ENCODE assay signal across 21 cellular contexts in genomic region chr17:27563532-27563931, GRCh38.
DNase-seq lines count a peak whose midpoint lies in the region; ATAC-seq and TF ChIP-seq lines count a peak whose summit lies in the region.
"Had no signal": no experiment of that assay in that cellular context is flagged by ENCODE, and none has a peak within 500 bp of the region (broad histone marks: within the 10 kb centered on the region; RNA-seq: fewer than 3 reads in every experiment).

No MANE protein-coding gene starts in this region.

- H3K4me3 Mint-ChIP-seq in stimulated activated naive CD8-positive, alpha-beta T cell treated with anti-CD3 and anti-CD28 coated beads, Interleukin-15, amount 100 ng/mL, for 72 hours, result no peak overlapping the region
- H3K4me3 Mint-ChIP-seq in activated T-helper 1 cell treated with anti-CD3 and anti-CD28 coated beads, Interleukin-12 subunit alpha, Interleukin-12 subunit beta, Interleukin-2, Interleukin-4 antibody, amounts not matched to agents 30 ng/mL and 10 ng/mL and 1 ng/mL, durations not matched to agents 14 hours and 24 hours and 36 hours, result peak overlapping the region; percentile 19
- H3K4me3 Mint-ChIP-seq in natural killer cell treated with Interleukin-12 subunit alpha and Interleukin-12 subunit beta and Interleukin-15 and Interleukin-18, amount 100 ng/mL, for 72 hours, result peak overlapping the region; percentile 17
- H3K4me3 Mint-ChIP-seq: activated T-helper 17 cell treated with anti-CD3 and anti-CD28 coated beads, Interleukin-2, amount 50 U/mL, for 72 hours; neural progenitor cell; stimulated activated naive B cell treated with anti-CD40 and anti-IgM and Interleukin-4, amounts not matched to agents 10 μg/mL and 1 μg/mL and 100 μg/mL, for 72 hours had no signal

- no peak overlapping the region for H3K27ac Mint-ChIP-seq in stimulated activated naive CD8-positive, alpha-beta T cell treated with anti-CD3 and anti-CD28 coated beads, Interleukin-15, amount 100 ng/mL, for 72 hours
- H3K27ac Mint-ChIP-seq in activated T-helper 1 cell treated with anti-CD3 and anti-CD28 coated beads, Interleukin-12 subunit alpha, Interleukin-12 subunit beta, Interleukin-2, Interleukin-4 antibody, amounts not matched to agents 30 ng/mL and 10 ng/mL and 1 ng/mL, durations not matched to agents 14 hours and 24 hours and 36 hours, result peak overlapping the region; percentile 80
- peak overlapping the region; percentile 43 to 75 for H3K27ac Mint-ChIP-seq in natural killer cell treated with Interleukin-12 subunit alpha and Interleukin-12 subunit beta and Interleukin-15 and Interleukin-18, amount 100 ng/mL, for 72 hours
- H3K27ac Mint-ChIP-seq: activated T-helper 17 cell treated with anti-CD3 and anti-CD28 coated beads, Interleukin-2, amount 50 U/mL, for 72 hours; stimulated activated naive B cell treated with anti-CD40 and anti-IgM and Interleukin-4, amounts not matched to agents 10 μg/mL and 1 μg/mL and 100 μg/mL, for 72 hours had no signal

- H3K9me3 ChIP-seq in breast epithelium, result no peaks in the 10 kb centered on the region
- H3K9me3 ChIP-seq: SK-N-SH had no signal

- peak; percentile 33 for ATAC-seq in stimulated activated naive CD8-positive, alpha-beta T cell treated with anti-CD3 and anti-CD28 coated beads, Interleukin-15, amount 100 ng/mL, for 72 hours
- ATAC-seq in stimulated activated naive CD8-positive, alpha-beta T cell treated with anti-CD3 and anti-CD28 coated beads, Interleukin-15, Interleukin-2, amounts not matched to agents 100 U/mL and 50 U/mL, for 24 hours, result no peak
- ATAC-seq in natural killer cell treated with Interleukin-12 subunit alpha and Interleukin-12 subunit beta and Interleukin-15 and Interleukin-18, amount 100 ng/mL, for 72 hours, result peak; percentile 25 to 55
- ATAC-seq: activated T-helper 17 cell treated with anti-CD3 and anti-CD28 coated beads, Interleukin-2, amount 50 U/mL, for 72 hours; K562; stimulated activated naive B cell treated with anti-CD40 and anti-IgM and Interleukin-4, amounts not matched to agents 10 μg/mL and 1 μg/mL and 100 μg/mL, for 72 hours had no signal

- no peak for TF ChIP-seq POLR2A in breast epithelium (IDR thresholded peaks at IDR 0.05)

- no peak for TF ChIP-seq CTCF in breast epithelium (IDR thresholded peaks at IDR 0.05)

- peaks cover 47% of the 10 kb centered on the region for H3K36me3 Mint-ChIP-seq in activated T-helper 1 cell treated with anti-CD3 and anti-CD28 coated beads, Interleukin-12 subunit alpha, Interleukin-12 subunit beta, Interleukin-2, Interleukin-4 antibody, amounts not matched to agents 30 ng/mL and 10 ng/mL and 1 ng/mL, durations not matched to agents 14 hours and 24 hours and 36 hours (ENCODE audit: low read depth)
- peaks cover 5% of the 10 kb centered on the region for H3K36me3 Mint-ChIP-seq in natural killer cell treated with Interleukin-12 subunit alpha and Interleukin-12 subunit beta and Interleukin-15 and Interleukin-18, amount 100 ng/mL, for 72 hours

- H3K36me3 ChIP-seq in breast epithelium, result no peaks in the 10 kb centered on the region
- H3K36me3 ChIP-seq: neural progenitor cell had no signal

- no peaks in the 10 kb centered on the region for H3K27me3 Mint-ChIP-seq in stimulated activated naive CD8-positive, alpha-beta T cell treated with anti-CD3 and anti-CD28 coated beads, Interleukin-15, amount 100 ng/mL, for 72 hours
- H3K27me3 Mint-ChIP-seq in activated T-helper 1 cell treated with anti-CD3 and anti-CD28 coated beads, Interleukin-12 subunit alpha, Interleukin-12 subunit beta, Interleukin-2, Interleukin-4 antibody, amounts not matched to agents 30 ng/mL and 10 ng/mL and 1 ng/mL, durations not matched to agents 14 hours and 24 hours and 36 hours (ENCODE audit: insufficient read depth), result no peaks in the 10 kb centered on the region
- H3K27me3 Mint-ChIP-seq in natural killer cell treated with Interleukin-12 subunit alpha and Interleukin-12 subunit beta and Interleukin-15 and Interleukin-18, amount 100 ng/mL, for 72 hours, result no peaks in the 10 kb centered on the region
- H3K27me3 Mint-ChIP-seq: activated T-helper 17 cell treated with anti-CD3 and anti-CD28 coated beads, Interleukin-2, amount 50 U/mL, for 72 hours; stimulated activated naive B cell treated with anti-CD40 and anti-IgM and Interleukin-4, amounts not matched to agents 10 μg/mL and 1 μg/mL and 100 μg/mL, for 72 hours had no signal

- H3K4me3 ChIP-seq in breast epithelium, result no peak overlapping the region
- H3K4me3 ChIP-seq: hepatocyte, K562, neural progenitor cell had no signal

- no peaks in the 10 kb centered on the region for H3K27me3 ChIP-seq in breast epithelium
- H3K27me3 ChIP-seq: hepatocyte, neural progenitor cell had no signal

- H3K27ac ChIP-seq in breast epithelium, result peak overlapping the region in 1 of 2 donors; percentile 74
- H3K27ac ChIP-seq: hepatocyte, HL-60, neural progenitor cell had no signal

- intact Hi-C loops in activated T-helper 1 cell treated with anti-CD3 and anti-CD28 coated beads, Interleukin-12 subunit alpha, Interleukin-12 subunit beta, Interleukin-2, Interleukin-4 antibody, amounts not matched to agents 30 ng/mL and 10 ng/mL and 1 ng/mL, durations not matched to agents 14 hours and 24 hours and 36 hours (cut with micrococcal nuclease), result no loop called here
- intact Hi-C loops in breast epithelium (cut with DNase I; ENCODE audit: low total_unique reads), result no loop called here

- H3K4me1 ChIP-seq in breast epithelium, result peaks cover 0 to 9% of the 10 kb centered on the region in 2 donors
- H3K4me1 ChIP-seq: neural progenitor cell had no signal

- H3K4me1 Mint-ChIP-seq in stimulated activated naive CD8-positive, alpha-beta T cell treated with anti-CD3 and anti-CD28 coated beads, Interleukin-15, amount 100 ng/mL, for 72 hours, result peaks cover 70% of the 10 kb centered on the region
- H3K4me1 Mint-ChIP-seq in activated T-helper 1 cell treated with anti-CD3 and anti-CD28 coated beads, Interleukin-12 subunit alpha, Interleukin-12 subunit beta, Interleukin-2, Interleukin-4 antibody, amounts not matched to agents 30 ng/mL and 10 ng/mL and 1 ng/mL, durations not matched to agents 14 hours and 24 hours and 36 hours (ENCODE audit: low read depth), result peaks cover 77% of the 10 kb centered on the region
- H3K4me1 Mint-ChIP-seq in natural killer cell treated with Interleukin-12 subunit alpha and Interleukin-12 subunit beta and Interleukin-15 and Interleukin-18, amount 100 ng/mL, for 72 hours (ENCODE audit: low read depth in 2 of 2), result peaks cover 43 to 47% of the 10 kb centered on the region in 2 donors

- peaks cover 0 to 4% of the 10 kb centered on the region in 2 donors for H3K9me3 Mint-ChIP-seq in stimulated activated naive CD8-positive, alpha-beta T cell treated with anti-CD3 and anti-CD28 coated beads, Interleukin-15, amount 100 ng/mL, for 72 hours
- H3K9me3 Mint-ChIP-seq in activated T-helper 1 cell treated with anti-CD3 and anti-CD28 coated beads, Interleukin-12 subunit alpha, Interleukin-12 subunit beta, Interleukin-2, Interleukin-4 antibody, amounts not matched to agents 30 ng/mL and 10 ng/mL and 1 ng/mL, durations not matched to agents 14 hours and 24 hours and 36 hours, result peaks cover 6% of the 10 kb centered on the region
- no peaks in the 10 kb centered on the region for H3K9me3 Mint-ChIP-seq in natural killer cell treated with Interleukin-12 subunit alpha and Interleukin-12 subunit beta and Interleukin-15 and Interleukin-18, amount 100 ng/mL, for 72 hours
- H3K9me3 Mint-ChIP-seq: activated T-helper 17 cell treated with anti-CD3 and anti-CD28 coated beads, Interleukin-2, amount 50 U/mL, for 72 hours; neural progenitor cell had no signal

- no peak for DNase-seq in stimulated activated naive CD8-positive, alpha-beta T cell treated with anti-CD3 and anti-CD28 coated beads, Interleukin-15, amount 100 ng/mL, for 72 hours
- DNase-seq in stimulated activated naive CD8-positive, alpha-beta T cell treated with anti-CD3 and anti-CD28 coated beads, Interleukin-15, Interleukin-2, amounts not matched to agents 100 U/mL and 50 U/mL, for 24 hours, result no peak
- no peak for DNase-seq in activated T-helper 1 cell treated with anti-CD3 and anti-CD28 coated beads, Interleukin-12 subunit alpha, Interleukin-12 subunit beta, Interleukin-2, Interleukin-4 antibody, amounts not matched to agents 30 ng/mL and 10 ng/mL and 1 ng/mL, durations not matched to agents 14 hours and 24 hours and 36 hours (ENCODE audit: low spot score)
- no peak for DNase-seq in natural killer cell treated with Interleukin-12 subunit alpha and Interleukin-12 subunit beta and Interleukin-15 and Interleukin-18, amount 100 ng/mL, for 72 hours (ENCODE audit: low spot score)
- no peak for DNase-seq in stimulated activated CD4-positive, alpha-beta T cell treated with anti-CD3 and anti-CD28 coated beads, Interleukin-4, amount 100 ng/mL, for 24 hours
- DNase-seq in breast epithelium (ENCODE audit: low spot score in 2 of 2) (no peak), NCI-H2029 (lab: John Stamatoyannopoulos, UW) (no peak)
- DNase-seq: activated CD4-positive, alpha-beta T cell treated with anti-CD3 and anti-CD28 coated beads, Interleukin-2, amount 50 U/mL, for 1 hour; anterior cingulate cortex; Calu3; islet precursor cell; NCI-H2029 treated with DMSO at 0.1 percent for 48 hours; NCI-H446 treated with DMSO at 0.1 percent for 48 hours; NK-92 treated with Interleukin-12 subunit alpha and Interleukin-12 subunit beta, amount 100 ng/mL, for 24 hours; SK-N-SH; stimulated activated naive B cell treated with anti-CD40 and anti-IgM and Interleukin-4, amounts not matched to agents 10 μg/mL and 1 μg/mL and 100 μg/mL, for 72 hours had no signal

Comparison
In these comparisons a context has a peak if more than half of its experiments do, and no peak if none do; other contexts are left out.
1. H3K27ac Mint-ChIP-seq: peak in activated T-helper 1 cell treated with anti-CD3 and anti-CD28 coated beads, Interleukin-12 subunit alpha, Interleukin-12 subunit beta, Interleukin-2, Interleukin-4 antibody, amounts not matched to agents 30 ng/mL and 10 ng/mL and 1 ng/mL, durations not matched to agents 14 hours and 24 hours and 36 hours (single experiment) and natural killer cell treated with Interleukin-12 subunit alpha and Interleukin-12 subunit beta and Interleukin-15 and Interleukin-18, amount 100 ng/mL, for 72 hours (2 of 2); none in stimulated activated naive CD8-positive, alpha-beta T cell treated with anti-CD3 and anti-CD28 coated beads, Interleukin-15, amount 100 ng/mL, for 72 hours (0 of 2).
2. H3K4me3 Mint-ChIP-seq: peak in activated T-helper 1 cell treated with anti-CD3 and anti-CD28 coated beads, Interleukin-12 subunit alpha, Interleukin-12 subunit beta, Interleukin-2, Interleukin-4 antibody, amounts not matched to agents 30 ng/mL and 10 ng/mL and 1 ng/mL, durations not matched to agents 14 hours and 24 hours and 36 hours (single experiment) and natural killer cell treated with Interleukin-12 subunit alpha and Interleukin-12 subunit beta and Interleukin-15 and Interleukin-18, amount 100 ng/mL, for 72 hours (single experiment); none in stimulated activated naive CD8-positive, alpha-beta T cell treated with anti-CD3 and anti-CD28 coated beads, Interleukin-15, amount 100 ng/mL, for 72 hours (0 of 2).